ENCODE assay signal across 28 cellular contexts in the genomic region with DNA sequence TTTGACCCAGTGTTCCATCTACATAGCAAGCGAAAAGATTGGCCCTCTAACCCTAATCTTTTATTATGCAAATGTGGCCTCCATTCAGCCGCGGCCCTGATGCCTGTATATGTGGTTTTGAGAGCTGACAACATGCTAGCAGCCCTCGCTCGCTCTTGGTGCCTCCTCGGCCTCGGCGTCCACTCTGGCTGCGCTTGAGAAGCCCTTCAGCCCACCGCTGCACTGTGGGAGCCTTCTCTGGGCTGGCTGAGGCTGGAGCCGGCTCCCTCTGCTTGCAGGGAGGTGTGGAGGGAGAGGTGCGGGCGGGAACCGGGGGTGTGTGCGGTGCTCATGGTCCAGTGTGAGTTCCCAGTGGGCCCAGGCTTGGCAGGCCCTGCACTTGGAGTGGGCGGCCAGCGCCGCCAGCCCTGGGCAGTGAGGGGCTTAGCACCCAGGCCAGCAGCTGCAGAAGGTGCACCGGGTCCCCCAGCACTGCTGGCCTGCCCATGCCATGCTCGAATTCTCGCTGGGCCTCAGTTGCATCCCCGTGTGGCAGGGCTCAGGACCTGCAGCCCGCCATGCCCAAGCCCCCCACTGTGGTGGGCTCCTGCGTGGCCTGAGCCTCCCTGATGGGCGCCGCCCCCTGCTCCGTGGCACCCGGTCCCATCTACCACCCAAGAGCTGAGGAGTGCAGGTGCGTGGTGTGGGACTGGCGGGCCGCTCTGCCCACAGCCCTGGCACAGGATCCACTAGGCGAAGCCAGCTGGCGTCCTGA.
DNase-seq lines count a peak whose midpoint lies in the region; ATAC-seq, FAIRE-seq and TF ChIP-seq lines count a peak whose summit lies in the region.
"Had no signal": no experiment of that assay in that cellular context is flagged by ENCODE, and none has a peak within 500 bp of the region (broad histone marks: within the 10 kb centered on the region; RNA-seq: fewer than 3 reads in every experiment).

No MANE protein-coding gene starts in this region.

- no peak overlapping the region for H2AFZ ChIP-seq in K562 (ENCODE audit: low read depth, low read length)

- H4K20me1 ChIP-seq in K562 (replicated peaks; ENCODE audit: control insufficient read depth, insufficient read depth, low read length), result no peaks in the 10 kb centered on the region

- no peak overlapping the region for H3K4me2 ChIP-seq in K562 (ENCODE audit: insufficient read depth, low read length)
- H3K4me2 ChIP-seq: KMS-11 had no signal

- no TSS peak for BruUV-seq in K562 (replicated peaks; lab: Mats Ljungman, UMichigan)

- POLR2A ChIA-PET in K562 (lab: Yijun Ruan, JAX), result no interaction called here

- no peak for TF ChIP-seq EP300 in K562 (IDR thresholded peaks at IDR 0.05; ENCODE audit: low read length)

- H3K27ac ChIP-seq in right atrium auricular region (no peak overlapping the region), K562 (ENCODE audit: extremely low read depth, low read depth, low read length) (no peak overlapping the region), kidney (ENCODE audit: low read depth in 2 of 2, low read length in 2 of 2) (no peak overlapping the region)
- H3K27ac ChIP-seq: 22Rv1, C4-2B, KMS-11, RWPE1, SK-N-MC had no signal

- CTCF ChIA-PET in K562 (lab: Yijun Ruan, JAX; ENCODE audit: low intra/inter-chr PET ratio), result no interaction called here

- H3K79me2 ChIP-seq in K562 (ENCODE audit: control insufficient read depth, insufficient read depth, low read length), result no peaks in the 10 kb centered on the region

- H3K9me1 ChIP-seq in K562 (ENCODE audit: control insufficient read depth, insufficient read depth, low read length), result no peaks in the 10 kb centered on the region

- H3K4me3 ChIP-seq in right atrium auricular region (no peak overlapping the region), K562 (no peak overlapping the region), kidney (ENCODE audit: low read length in 2 of 2) (no peak overlapping the region)
- H3K4me3 ChIP-seq: GM12878, SK-N-MC had no signal

- no peak overlapping the region for H3K9ac ChIP-seq in K562 (ENCODE audit: insufficient read depth in 1 of 2, low read depth in 2 of 2, low read length in 2 of 2)
- no peak overlapping the region for H3K9ac ChIP-seq in kidney (ENCODE audit: low read length in 2 of 2)
- H3K9ac ChIP-seq: KMS-11 had no signal

- DNase-seq in Right ventricle myocardium inferior (ENCODE audit: missing footprints) (peak; percentile 42), right atrium auricular region (ENCODE audit: low spot score) (no peak), K562 (ENCODE audit: extremely low read depth in 1 of 4, low spot score in 3 of 4) (no peak), kidney (peak; percentile 64), putamen (ENCODE audit: low spot score) (no peak), kidney glomerular epithelial cell (lab: John Stamatoyannopoulos, UW) (no peak)
- DNase-seq: Caco-2; CD8-positive, alpha-beta T cell; DMS 273 treated with DMSO at 0.1 percent for 48 hours; DMS79; EL; GDM1; HCEC 1CT; IMR-90; NCI-H1048; NCI-H1417; NCI-H1694; NCI-H2029 treated with DMSO at 0.1 percent for 48 hours; NCI-H446 treated with DMSO at 0.1 percent for 48 hours; NCI-H526; SIG-M5 had no signal

- H3K9me3 ChIP-seq in right atrium auricular region, result no peaks in the 10 kb centered on the region
- peaks cover 2% of the 10 kb centered on the region; the same call in 1 of the 2 replicates for H3K9me3 ChIP-seq in K562 (replicated peaks; ENCODE audit: control insufficient read depth, insufficient read depth, low read depth, low read length)
- no peaks in the 10 kb centered on the region for H3K9me3 ChIP-seq in kidney (ENCODE audit: control insufficient read depth in 1 of 2, low read length in 2 of 2)

- in situ Hi-C loops in K562 (cut with MboI), result no loop called here

- intact Hi-C loops in Right ventricle myocardium inferior (cut with DNase I) (no loop called here), K562 (cut with micrococcal nuclease) (no loop called here), kidney (cut with DNase I) (no loop called here)

- ATAC-seq in Right ventricle myocardium inferior (no peak), K562 (no peak), GM21526 (IDR thresholded peaks at IDR 0.05; ENCODE audit: low FRiP score, unreplicated experiment) (no peak)
- ATAC-seq: CD8-positive, alpha-beta T cell; GM12878 had no signal

- FAIRE-seq in K562 (lab: Jason Lieb, UNC), result no peak
- FAIRE-seq in kidney (lab: Jason Lieb, UNC), result no peak
- FAIRE-seq: GM12878 had no signal

- TF ChIP-seq CTCF in right atrium auricular region (IDR thresholded peaks at IDR 0.05), result no peak
- no peak for TF ChIP-seq CTCF in K562 (IDR thresholded peaks at IDR 0.05 in 2 of 3, conservative IDR thresholded peaks at IDR 0.05 in 1 of 3; ENCODE audit: insufficient read depth in 2 of 3, low read depth in 1 of 3, low read length in 3 of 3)
- TF ChIP-seq CTCF in kidney (IDR thresholded peaks at IDR 0.05; ENCODE audit: borderline replicate concordance, extremely low read depth, insufficient read depth), result no peak

- no peak for TF ChIP-seq POLR2A in K562 (conservative IDR thresholded peaks at IDR 0.05)

- TF ChIP-seq RAD21 in K562 (CRISPR knock-in tag; conservative IDR thresholded peaks at IDR 0.05 in 1 of 2, IDR thresholded peaks at IDR 0.05 in 1 of 2), result no peak

- WGBS in K562 (ENCODE audit: insufficient coverage, low coverage, missing lambda C conversion rate), result 75% methylated on average over 23 of the region's 33 CpGs

- H3K27me3 ChIP-seq in right atrium auricular region, result no peaks in the 10 kb centered on the region
- no peaks in the 10 kb centered on the region for H3K27me3 ChIP-seq in K562 (ENCODE audit: control insufficient read depth in 2 of 2, insufficient read depth in 2 of 2, low read length in 2 of 2)

- no peaks in the 10 kb centered on the region for H3K36me3 ChIP-seq in right atrium auricular region
- H3K36me3 ChIP-seq in K562 (ENCODE audit: control insufficient read depth, insufficient read depth, low read length), result peaks cover 3% of the 10 kb centered on the region; the same call in 1 of the 3 replicates
- no peaks in the 10 kb centered on the region for H3K36me3 ChIP-seq in kidney (ENCODE audit: control insufficient read depth in 1 of 2, insufficient read depth in 2 of 2, low read length in 2 of 2)

- no peaks in the 10 kb centered on the region for H3K4me1 ChIP-seq in right atrium auricular region
- H3K4me1 ChIP-seq in K562 (replicated peaks in 1 of 2; ENCODE audit: control insufficient read depth in 2 of 2, insufficient read depth in 2 of 2, low read length in 2 of 2), result no peaks in the 10 kb centered on the region
- H3K4me1 ChIP-seq in kidney (ENCODE audit: control insufficient read depth in 1 of 2, insufficient read depth in 1 of 2, low read depth in 1 of 2, low read length in 2 of 2), result no peaks in the 10 kb centered on the region
- H3K4me1 ChIP-seq: Caco-2 had no signal

TF ChIP-seq in K562, 482 proteins besides CTCF, POLR2A, EP300 and RAD21:
- TF ChIP-seq SPI1 (IDR thresholded peaks at IDR 0.05; ENCODE audit: borderline replicate concordance, low read depth, low read length) (no peak), POLR2G (IDR thresholded peaks at IDR 0.05; ENCODE audit: low read depth, low read length) (peak; percentile 32)

Comparison
In these comparisons a context has a peak if more than half of its experiments do, and no peak if none do; other contexts are left out.
1. DNase-seq: peak in Right ventricle myocardium inferior (single experiment) and kidney (single experiment); none in right atrium auricular region (single experiment), K562 (0 of 4), putamen (single experiment) and kidney glomerular epithelial cell (single experiment).